8 cellular contexts compared by ENCODE assay signal in genomic region chr1:31483012-31483946, GRCh38.
DNase-seq lines count a peak whose midpoint lies in the region; ATAC-seq and TF ChIP-seq lines count a peak whose summit lies in the region.

No MANE protein-coding gene starts in this region.

- no peak overlapping the region for H3K18ac ChIP-seq in IMR-90 (ENCODE audit: low read depth, low read length)

- DNase-seq in NCI-H1436 treated with DMSO at 0.1 percent for 48 hours (lab: John Stamatoyannopoulos, UW), result peak; percentile 15
- DNase-seq in NCI-H1436 (lab: John Stamatoyannopoulos, UW), result no peak
- peak; percentile 96 for DNase-seq in IMR-90
- peak; percentile 32 for DNase-seq in adipocyte (ENCODE audit: low read depth)
- peak; percentile 41 for DNase-seq in left kidney (ENCODE audit: low read depth, low spot score)
- DNase-seq in DMS114 treated with DMSO at 0.1 percent for 48 hours (lab: John Stamatoyannopoulos, UW; ENCODE audit: unreplicated experiment), result no peak
- no peak for DNase-seq in NCI-H2029 treated with DMSO at 0.1 percent for 48 hours (lab: John Stamatoyannopoulos, UW)
- DNase-seq in DMS79 (lab: John Stamatoyannopoulos, UW), result no peak

- no peak overlapping the region for H4K5ac ChIP-seq in IMR-90 (ENCODE audit: low read depth, low read length)

- H2AK5ac ChIP-seq in IMR-90 (ENCODE audit: low read depth, low read length), result no peak overlapping the region

- H3K4me2 ChIP-seq in IMR-90 (ENCODE audit: low read depth, low read length), result peak overlapping the region; percentile 49; the same call in 1 of the 2 replicates

- POLR2A ChIA-PET in IMR-90 (lab: Charles Lee; ENCODE audit: unreplicated experiment), result no interaction called here

- H3K27ac ChIP-seq in IMR-90 (ENCODE audit: insufficient read depth, low read length), result no peak overlapping the region; the same call in 1 of the 2 replicates

- intact Hi-C loops in IMR-90 (cut with micrococcal nuclease), result loop anchor here (5.0 kb wide), 1 partner anchor 44 kb away; no protein-coding TSS in a partner anchor

- H2BK20ac ChIP-seq in IMR-90 (ENCODE audit: low read depth, low read length), result no peak overlapping the region

- no peak for TF ChIP-seq RAD21 in IMR-90 (IDR thresholded peaks at IDR 0.05; ENCODE audit: low read length)

- H3K4me3 ChIP-seq in IMR-90 (ENCODE audit: insufficient read depth, low read depth, low read length), result no peak overlapping the region
- no peak overlapping the region for H3K4me3 ChIP-seq in adipocyte (ENCODE audit: low read length)

- no TSS peak for BruUV-seq in IMR-90 (replicated peaks; lab: Mats Ljungman, UMichigan)

- H4K91ac ChIP-seq in IMR-90 (ENCODE audit: insufficient read depth, low read depth, low read length), result no peak overlapping the region

- peak; percentile 96 for ATAC-seq in IMR-90 (ENCODE audit: low read depth)

- no peak overlapping the region for H2BK5ac ChIP-seq in IMR-90 (ENCODE audit: low read depth, low read length, poor library complexity, severe bottlenecking)

- H3K9me3 ChIP-seq in IMR-90 (ENCODE audit: control insufficient read depth, insufficient read depth, low read length) (0 out of 2 replicates have a peak, but pooled peaks cover 2% of the 10 kb centered on the region), adipocyte (ENCODE audit: control insufficient read depth, low read length) (no peaks in the 10 kb centered on the region)

- H3K56ac ChIP-seq in IMR-90 (ENCODE audit: extremely low read depth, insufficient read depth, low read length), result no peak overlapping the region

- no peak overlapping the region for H3K14ac ChIP-seq in IMR-90 (replicated peaks; ENCODE audit: low read depth, low read length)

- peaks cover 8% of the 10 kb centered on the region; the same call in 1 of the 2 replicates for H3K4me1 ChIP-seq in IMR-90 (ENCODE audit: control insufficient read depth, insufficient read depth, low read length)
- peaks cover 22% of the 10 kb centered on the region for H3K4me1 ChIP-seq in adipocyte (ENCODE audit: control insufficient read depth, insufficient read depth, low read length)

- no peak overlapping the region for H3K23ac ChIP-seq in IMR-90 (ENCODE audit: low read depth, low read length)

- CTCF ChIA-PET in IMR-90 (lab: Yijun Ruan, JAX), result interaction anchor here (0.6 kb wide), 1 partner anchor 10 kb away, joined by 4 read pairs; no protein-coding TSS in a partner anchor

- in situ Hi-C loops in IMR-90 (cut with MboI; ENCODE audit: low sequenced_read_pairs), result no loop called here

- H3K9me1 ChIP-seq in IMR-90 (ENCODE audit: insufficient read depth, low read length), result no peaks in the 10 kb centered on the region

- no peak overlapping the region for H3K4ac ChIP-seq in IMR-90 (ENCODE audit: low read depth, low read length)

- no peak overlapping the region for H2BK15ac ChIP-seq in IMR-90 (ENCODE audit: low read depth, low read length)

- no peaks in the 10 kb centered on the region for H3K79me1 ChIP-seq in IMR-90 (ENCODE audit: low read depth in 1 of 2, low read length in 2 of 2)

- WGBS in IMR-90 (ENCODE audit: extremely low coverage in 2 of 2, insufficient read length in 1 of 2), 2 experiments, result no CpG with 5 or more reads among the region's 13 CpGs

- H4K20me1 ChIP-seq in IMR-90 (ENCODE audit: insufficient read depth, low read length), result no peaks in the 10 kb centered on the region

- peak overlapping the region; percentile 34 for H2AFZ ChIP-seq in IMR-90 (replicated peaks; ENCODE audit: low read length, poor library complexity)

- H2AK9ac ChIP-seq in IMR-90 (replicated peaks; ENCODE audit: low read depth, low read length, poor library complexity), result no peak overlapping the region

- TF ChIP-seq POLR2A in IMR-90 (IDR thresholded peaks at IDR 0.05; ENCODE audit: low read depth, low read length), result no peak

- H4K8ac ChIP-seq in IMR-90 (ENCODE audit: low read depth in 2 of 2, low read length in 2 of 2), result no peak overlapping the region

- H2BK120ac ChIP-seq in IMR-90 (ENCODE audit: low read depth, low read length), result no peak overlapping the region

- peaks cover 14% of the 10 kb centered on the region for H3K27me3 ChIP-seq in IMR-90 (ENCODE audit: control insufficient read depth, insufficient read depth, low read length)
- H3K27me3 ChIP-seq in adipocyte (replicated peaks; ENCODE audit: control insufficient read depth, insufficient read depth, low read length), result peaks cover 28% of the 10 kb centered on the region

- no peak for TF ChIP-seq CTCF in IMR-90 (conservative IDR thresholded peaks at IDR 0.05; ENCODE audit: low read depth, low read length)

- dilution Hi-C loops in IMR-90 (cut with HindIII; ENCODE audit: low sequenced_read_pairs, unreplicated experiment), result no loop called here

- H3K36me3 ChIP-seq in IMR-90 (ENCODE audit: control insufficient read depth, insufficient read depth, low read length) (no peaks in the 10 kb centered on the region), adipocyte (ENCODE audit: control insufficient read depth, insufficient read depth, low read length, severe bottlenecking) (no peaks in the 10 kb centered on the region)

- no peak overlapping the region for H3K9ac ChIP-seq in IMR-90 (ENCODE audit: low read depth, low read length)
- no peak overlapping the region for H3K9ac ChIP-seq in adipocyte (ENCODE audit: low read length)

TF ChIP-seq in IMR-90, 13 proteins besides CTCF, POLR2A, EP300 and RAD21:
- TF ChIP-seq CEBPB (IDR thresholded peaks at IDR 0.05; ENCODE audit: low read depth, low read length) (peak; percentile 96), MAFK (IDR thresholded peaks at IDR 0.05; ENCODE audit: low read depth, low read length) (0 out of 2 replicates have a peak, but pooled peaks have one; percentile 33), CHD1 (IDR thresholded peaks at IDR 0.05; ENCODE audit: low read depth, low read length) (no peak), RCOR1 (IDR thresholded peaks at IDR 0.05; ENCODE audit: insufficient replicate concordance, low read length) (no peak), BHLHE40 (IDR thresholded peaks at IDR 0.05; ENCODE audit: low read depth, low read length) (peak; percentile 24; the same call in 1 of the 2 replicates), NFE2L2 (IDR thresholded peaks at IDR 0.05; ENCODE audit: low read depth, low read length) (peak; percentile 9; the same call in 1 of the 2 replicates), RFX5 (IDR thresholded peaks at IDR 0.05; ENCODE audit: low read depth, low read length) (no peak), USF2 (IDR thresholded peaks at IDR 0.05; ENCODE audit: low read depth, low read length) (peak; percentile 52), SMC3 (IDR thresholded peaks at IDR 0.05; ENCODE audit: low read depth, low read length) (no peak), FOS (IDR thresholded peaks at IDR 0.05; ENCODE audit: low read depth, low read length) (peak; percentile 91), MXI1 (IDR thresholded peaks at IDR 0.05; ENCODE audit: borderline replicate concordance, low read depth, low read length) (0 out of 2 replicates have a peak, but pooled peaks have one; percentile 17)
- TF ChIP-seq, protein P1, sequence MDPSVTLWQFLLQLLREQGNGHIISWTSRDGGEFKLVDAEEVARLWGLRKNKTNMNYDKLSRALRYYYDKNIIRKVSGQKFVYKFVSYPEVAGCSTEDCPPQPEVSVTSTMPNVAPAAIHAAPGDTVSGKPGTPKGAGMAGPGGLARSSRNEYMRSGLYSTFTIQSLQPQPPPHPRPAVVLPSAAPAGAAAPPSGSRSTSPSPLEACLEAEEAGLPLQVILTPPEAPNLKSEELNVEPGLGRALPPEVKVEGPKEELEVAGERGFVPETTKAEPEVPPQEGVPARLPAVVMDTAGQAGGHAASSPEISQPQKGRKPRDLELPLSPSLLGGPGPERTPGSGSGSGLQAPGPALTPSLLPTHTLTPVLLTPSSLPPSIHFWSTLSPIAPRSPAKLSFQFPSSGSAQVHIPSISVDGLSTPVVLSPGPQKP (IDR thresholded peaks at IDR 0.05; ENCODE audit: borderline replicate concordance, low read depth, low read length), result no peak

Comparison
In these comparisons a context has a peak if more than half of its experiments do, and no peak if none do; other contexts are left out.
1. DNase-seq: peak in NCI-H1436 treated with DMSO at 0.1 percent for 48 hours (single experiment), IMR-90 (single experiment), adipocyte (single experiment) and left kidney (single experiment); none in NCI-H1436 (single experiment), DMS114 treated with DMSO at 0.1 percent for 48 hours (single experiment), NCI-H2029 treated with DMSO at 0.1 percent for 48 hours (single experiment) and DMS79 (single experiment).